In genomic region chr16:79547085-79547484, GRCh38 we compare ENCODE assay signal across 31 cellular contexts.
"Had no signal": no experiment of that assay in that cellular context is flagged by ENCODE, and none has a peak within 500 bp of the region (broad histone marks: within the 10 kb centered on the region; RNA-seq: fewer than 3 reads in every experiment).

No MANE protein-coding gene starts in this region.

- DNase-seq: activated B cell treated with CpG ODN at 0.5 μM for 24 hours; activated CD4-positive, alpha-beta memory T cell treated with anti-CD3 and anti-CD28 coated beads for 36 hours; activated CD4-positive, alpha-beta T cell treated with anti-CD3 and anti-CD28 coated beads for 4 hours; activated CD4-positive, alpha-beta T cell treated with anti-CD3 and anti-CD28 coated beads, Interleukin-2, amount 10 ng/mL, durations not matched to agents 24 days and 14 days; activated CD4-positive, alpha-beta T cell treated with anti-CD3 and anti-CD28 coated beads, Interleukin-2, amount 50 U/mL, for 1 hour; activated CD4-positive, alpha-beta T cell treated with anti-CD3 and anti-CD28 coated beads, Interleukin-2, amount 50 U/mL, for 4 hours; activated CD4-positive, CD25-positive, alpha-beta regulatory T cell treated with anti-CD3 and anti-CD28 coated beads, Interleukin-2, amount 50 U/mL, for 72 hours; activated CD8-positive, alpha-beta memory T cell treated with anti-CD3 and anti-CD28 coated beads, Interleukin-2, amount 10 ng/mL, durations not matched to agents 7 days and 5 days; activated CD8-positive, alpha-beta memory T cell treated with anti-CD3 and anti-CD28 coated beads, Interleukin-2, amount 50 U/mL, for 48 hours; activated CD8-positive, alpha-beta T cell treated with anti-CD3 and anti-CD28 coated beads for 36 hours; activated effector memory CD4-positive, alpha-beta T cell treated with Interleukin-2 at 50 U/mL for 16 hours; activated gamma-delta T cell; activated naive CD4-positive, alpha-beta T cell treated with anti-CD3 and anti-CD28 coated beads, Interleukin-2, amount 10 ng/mL, durations not matched to agents 7 days and 5 days; activated naive CD4-positive, alpha-beta T cell treated with Interleukin-2 at 50 U/mL for 16 hours; activated naive CD8-positive, alpha-beta T cell treated with anti-CD3 and anti-CD28 coated beads, Interleukin-2, amount 10 ng/mL, durations not matched to agents 7 days and 5 days; activated naive CD8-positive, alpha-beta T cell treated with anti-CD3 and anti-CD28 coated beads, Interleukin-2, amount 50 U/mL, for 24 hours; activated T-cell treated with anti-CD3 and anti-CD28 coated beads, Interleukin-2, amount 50 U/mL, for 24 hours; activated T-cell treated with anti-CD3 and anti-CD28 coated beads, Interleukin-2, amount 50 U/mL, for 48 hours; aorta; body of pancreas; brain microvascular endothelial cell; caudate nucleus; SW 1271; T-helper 1 cell; T-helper 2 cell; T-helper 9 cell had no signal

- H3K4me3 ChIP-seq: body of pancreas, breast epithelium, cardiac muscle cell had no signal

- H3K27ac ChIP-seq: body of pancreas, brain microvascular endothelial cell, breast epithelium, cardiac muscle cell, VCaP had no signal

- H3K36me3 ChIP-seq: brain microvascular endothelial cell, breast epithelium, cardiac muscle cell had no signal

- H3K27me3 ChIP-seq: body of pancreas, brain microvascular endothelial cell, breast epithelium, cardiac muscle cell had no signal

- H3K4me1 ChIP-seq: body of pancreas, breast epithelium had no signal

- H3K9me3 ChIP-seq: body of pancreas, breast epithelium had no signal

- FAIRE-seq: astrocyte, TTC549 had no signal
